ENCODE assay signal across 22 cellular contexts in genomic region chr11:30255637-30256036, GRCh38. TPM values are rescaled to one million over a fixed set of nuclear protein-coding genes. Genes with fewer than 3 reads are reported as not detected.
"Had no signal": no experiment of that assay in that cellular context is flagged by ENCODE, and none has a peak within 500 bp of the region (broad histone marks: within the 10 kb centered on the region; RNA-seq: fewer than 3 reads in every experiment).

No MANE protein-coding gene starts in this region.

- H3K9me3 ChIP-seq: transverse colon, uterus had no signal

- H3K36me3 ChIP-seq: transverse colon, uterus had no signal

- H3K27ac Mint-ChIP-seq: activated B cell treated with CpG ODN at 0.5 μM for 24 hours; activated CD4-positive, alpha-beta memory T cell treated with anti-CD3 and anti-CD28 coated beads, Interleukin-2, amount 10 ng/mL, durations not matched to agents 7 days and 5 days; activated CD8-positive, alpha-beta memory T cell treated with anti-CD3 and anti-CD28 coated beads, Interleukin-2, amount 10 ng/mL, durations not matched to agents 7 days and 5 days; brain; nephron; stimulated activated naive CD8-positive, alpha-beta T cell treated with anti-CD3 and anti-CD28 coated beads, Interleukin-15, Interleukin-2, amounts not matched to agents 100 ng/mL and 50 ng/mL, for 24 hours had no signal

- FAIRE-seq: frontal cortex, keratinocyte had no signal

- H3K9me3 Mint-ChIP-seq: activated B cell treated with CpG ODN at 0.5 μM for 24 hours; activated CD4-positive, alpha-beta memory T cell treated with anti-CD3 and anti-CD28 coated beads, Interleukin-2, amount 10 ng/mL, durations not matched to agents 7 days and 5 days; brain; central memory CD8-positive, alpha-beta T cell; stimulated activated naive CD8-positive, alpha-beta T cell treated with anti-CD3 and anti-CD28 coated beads, Interleukin-15, Interleukin-2, amounts not matched to agents 100 ng/mL and 50 ng/mL, for 24 hours had no signal

- H3K4me1 ChIP-seq: transverse colon, uterus had no signal

- H3K27me3 Mint-ChIP-seq: activated CD4-positive, alpha-beta memory T cell treated with anti-CD3 and anti-CD28 coated beads, Interleukin-2, amount 10 ng/mL, durations not matched to agents 7 days and 5 days; brain; central memory CD8-positive, alpha-beta T cell; stimulated activated naive CD8-positive, alpha-beta T cell treated with anti-CD3 and anti-CD28 coated beads, Interleukin-15, Interleukin-2, amounts not matched to agents 100 ng/mL and 50 ng/mL, for 24 hours had no signal

- H3K27ac ChIP-seq: coronary artery, transverse colon, uterus had no signal

- H3K4me1 Mint-ChIP-seq: activated B cell treated with CpG ODN at 0.5 μM for 24 hours; activated CD4-positive, alpha-beta memory T cell treated with anti-CD3 and anti-CD28 coated beads, Interleukin-2, amount 10 ng/mL, durations not matched to agents 7 days and 5 days; activated CD8-positive, alpha-beta memory T cell treated with anti-CD3 and anti-CD28 coated beads, Interleukin-2, amount 10 ng/mL, durations not matched to agents 7 days and 5 days; brain; central memory CD8-positive, alpha-beta T cell; nephron had no signal

- H3K4me3 ChIP-seq: coronary artery, lung, transverse colon, uterus had no signal

- ATAC-seq: activated CD8-positive, alpha-beta memory T cell treated with anti-CD3 and anti-CD28 coated beads, Interleukin-2, amount 10 ng/mL, durations not matched to agents 7 days and 5 days; left lobe of liver had no signal

- H3K4me3 Mint-ChIP-seq: activated B cell treated with CpG ODN at 0.5 μM for 24 hours; activated CD4-positive, alpha-beta memory T cell treated with anti-CD3 and anti-CD28 coated beads, Interleukin-2, amount 10 ng/mL, durations not matched to agents 7 days and 5 days; activated CD8-positive, alpha-beta memory T cell treated with anti-CD3 and anti-CD28 coated beads, Interleukin-2, amount 10 ng/mL, durations not matched to agents 7 days and 5 days; brain; central memory CD8-positive, alpha-beta T cell; nephron; stimulated activated naive CD8-positive, alpha-beta T cell treated with anti-CD3 and anti-CD28 coated beads, Interleukin-15, Interleukin-2, amounts not matched to agents 100 ng/mL and 50 ng/mL, for 24 hours had no signal

- H3K27me3 ChIP-seq: transverse colon, uterus had no signal

- DNase-seq: activated B cell treated with CpG ODN at 0.5 μM for 24 hours; activated CD4-positive, alpha-beta memory T cell treated with anti-CD3 and anti-CD28 coated beads, Interleukin-2, amount 10 ng/mL, durations not matched to agents 7 days and 5 days; activated CD4-positive, alpha-beta T cell treated with anti-CD3 and anti-CD28 coated beads for 4 hours; activated CD8-positive, alpha-beta memory T cell treated with anti-CD3 and anti-CD28 coated beads, Interleukin-2, amount 10 ng/mL, durations not matched to agents 7 days and 5 days; activated naive CD4-positive, alpha-beta T cell; head of caudate nucleus; midbrain; occipital lobe; retina; transverse colon; uterus had no signal

- H3K36me3 Mint-ChIP-seq: activated CD8-positive, alpha-beta memory T cell treated with anti-CD3 and anti-CD28 coated beads, Interleukin-2, amount 10 ng/mL, durations not matched to agents 7 days and 5 days; brain had no signal

RNA-seq across cellular contexts. Expression of gene FSHB, which starts 24.8 kb away (rescaled TPM):
- total RNA-seq: activated B cell treated with CpG ODN at 0.5 μM for 24 hours; activated CD4-positive, alpha-beta memory T cell treated with anti-CD3 and anti-CD28 coated beads, Interleukin-2, amount 10 ng/mL, durations not matched to agents 7 days and 5 days; activated CD8-positive, alpha-beta memory T cell treated with anti-CD3 and anti-CD28 coated beads, Interleukin-2, amount 10 ng/mL, durations not matched to agents 7 days and 5 days; frontal cortex; left lobe of liver; lung; occipital lobe; posterior vena cava; transverse colon; uterus had no signal
- polyA plus RNA-seq: esophagus, keratinocyte, lung had no signal
